ENCODE assay signal across 1 cellular context in genomic region chr17:80358131-80358530, GRCh38.
TF ChIP-seq lines count a peak whose summit lies in the region.

No MANE protein-coding gene starts in this region.

TF ChIP-seq in HepG2, 621 proteins besides CTCF, POLR2A, EP300 and RAD21 (continued from another document):
- TF ChIP-seq PLSCR1 (CRISPR knock-in tag; IDR thresholded peaks at IDR 0.05; ENCODE audit: borderline replicate concordance): no peak
TF ChIP-seq in HepG2: peak in this region for 1.
